In genomic region chr6:9540534-9541126, GRCh38 we compare ENCODE assay signal across 9 cellular contexts.
DNase-seq lines count a peak whose midpoint lies in the region; FAIRE-seq and TF ChIP-seq lines count a peak whose summit lies in the region.
"Had no signal": no experiment of that assay in that cellular context is flagged by ENCODE, and none has a peak within 500 bp of the region (broad histone marks: within the 10 kb centered on the region; RNA-seq: fewer than 3 reads in every experiment).

No MANE protein-coding gene starts in this region.

- intact Hi-C loops in sigmoid colon (cut with DNase I), result no loop called here

- 53 to 69% (median 67%) methylated on average over 2 of the region's 2 CpGs for WGBS in small intestine, 3 donors
- WGBS in sigmoid colon, 2 donors, result 57 to 61% methylated on average over 2 of the region's 2 CpGs

- H3K9me3 ChIP-seq in BE2C (no peaks in the 10 kb centered on the region), fibroblast of lung (ENCODE audit: control insufficient read depth, insufficient read depth, low read depth, low read length) (no peaks in the 10 kb centered on the region), small intestine (ENCODE audit: control insufficient read depth, low read depth) (no peaks in the 10 kb centered on the region), sigmoid colon (no peaks in the 10 kb centered on the region)

- TF ChIP-seq CTCF in BE2C (IDR thresholded peaks at IDR 0.05; ENCODE audit: low read depth, low read length) (peak; percentile 68), HL-60 (IDR thresholded peaks at IDR 0.05; ENCODE audit: insufficient read depth, low read length) (peak; percentile 39), fibroblast of lung (conservative IDR thresholded peaks at IDR 0.05 in 1 of 2, IDR thresholded peaks at IDR 0.05 in 1 of 2; ENCODE audit: low read depth in 1 of 2, low read length in 2 of 2) (peak; percentile 52 to 62), sigmoid colon (IDR thresholded peaks at IDR 0.05) (peak in 1 of 4 experiments; percentile 57)

- H4K20me1 ChIP-seq in fibroblast of lung (ENCODE audit: control insufficient read depth, extremely low read depth, insufficient read depth, low read length), result no peaks in the 10 kb centered on the region

- no peak overlapping the region for H3K9ac ChIP-seq in fibroblast of lung (ENCODE audit: insufficient read depth, low read length)

- H3K27me3 ChIP-seq in BE2C (no peaks in the 10 kb centered on the region), HL-60 (ENCODE audit: insufficient read depth, poor library complexity, severe bottlenecking) (no peaks in the 10 kb centered on the region), fibroblast of lung (ENCODE audit: control insufficient read depth, insufficient read depth, low read length) (no peaks in the 10 kb centered on the region), small intestine (ENCODE audit: control insufficient read depth in 2 of 2, insufficient read depth in 2 of 2, low read length in 2 of 2) (no peaks in the 10 kb centered on the region), sigmoid colon (no peaks in the 10 kb centered on the region)

- FAIRE-seq in GM18507 (lab: Jason Lieb, UNC) (peak; percentile 42), small intestine (lab: Jason Lieb, UNC) (no peak)

- DNase-seq in BE2C, result no peak
- DNase-seq in GM18507 (ENCODE audit: extremely low spot score, insufficient read length, low read depth), result no peak
- DNase-seq in HL-60 (ENCODE audit: low read depth in 1 of 2, low spot score in 1 of 2), result peak; percentile 22 to 23
- peak; percentile 61 for DNase-seq in RPMI7951 (ENCODE audit: low read depth)
- DNase-seq in fibroblast of lung (ENCODE audit: low read depth in 2 of 2), result peak; percentile 49
- DNase-seq in small intestine, result peak; percentile 3
- no peak for DNase-seq in sigmoid colon
- no peak for DNase-seq in activated CD4-positive, alpha-beta T cell treated with anti-CD3 and anti-CD28 coated beads, Interleukin-2, amount 50 U/mL, for 1 hour
- DNase-seq: naive B cell had no signal

- H3K4me3 ChIP-seq in BE2C (ENCODE audit: low read depth, low read length) (no peak overlapping the region), HL-60 (replicated peaks; ENCODE audit: insufficient read depth, low read length) (no peak overlapping the region), fibroblast of lung (replicated peaks in 1 of 4; ENCODE audit: control extremely low read depth in 1 of 4, insufficient read depth in 1 of 4, low read depth in 3 of 4, low read length in 4 of 4) (no peak overlapping the region), small intestine (ENCODE audit: low read depth in 1 of 2, low read length in 2 of 2) (no peak overlapping the region), sigmoid colon (no peak overlapping the region)

- H3K4me1 ChIP-seq in BE2C, result no peaks in the 10 kb centered on the region
- H3K4me1 ChIP-seq in fibroblast of lung (ENCODE audit: control insufficient read depth, extremely low read depth, insufficient read depth, low read length), result no peaks in the 10 kb centered on the region
- H3K4me1 ChIP-seq in small intestine (ENCODE audit: control insufficient read depth in 2 of 2, insufficient read depth in 1 of 2, low read depth in 1 of 2, low read length in 1 of 2), result no peaks in the 10 kb centered on the region
- H3K4me1 ChIP-seq in sigmoid colon, result no peaks in the 10 kb centered on the region

- TF ChIP-seq EP300 in sigmoid colon (IDR thresholded peaks at IDR 0.05), result no peak

- TF ChIP-seq POLR2A in sigmoid colon (IDR thresholded peaks at IDR 0.05), result no peak

- no peak overlapping the region for H2AFZ ChIP-seq in fibroblast of lung (ENCODE audit: low read length)

- no peaks in the 10 kb centered on the region for H3K36me3 ChIP-seq in BE2C
- H3K36me3 ChIP-seq in fibroblast of lung (ENCODE audit: control insufficient read depth, insufficient read depth, low read length), result no peaks in the 10 kb centered on the region
- H3K36me3 ChIP-seq in small intestine (ENCODE audit: control insufficient read depth in 2 of 2, insufficient read depth in 2 of 2, low read length in 2 of 2), result no peaks in the 10 kb centered on the region
- H3K36me3 ChIP-seq in sigmoid colon, result no peaks in the 10 kb centered on the region

- H3K4me2 ChIP-seq in fibroblast of lung (ENCODE audit: extremely low read depth, insufficient read depth, low read length), result no peak overlapping the region

- H3K27ac ChIP-seq in HL-60 (replicated peaks) (no peak overlapping the region), fibroblast of lung (ENCODE audit: insufficient read depth, low read length) (no peak overlapping the region), small intestine (ENCODE audit: low read depth in 1 of 2, low read length in 1 of 2) (no peak overlapping the region), sigmoid colon (no peak overlapping the region)

- no peaks in the 10 kb centered on the region for H3K79me2 ChIP-seq in fibroblast of lung (ENCODE audit: control insufficient read depth, insufficient read depth, low read length)

Comparison
In these comparisons a context has a peak if more than half of its experiments do, and no peak if none do; other contexts are left out.
1. DNase-seq: peak in HL-60 (2 of 2), RPMI7951 (single experiment), fibroblast of lung (2 of 2) and small intestine (single experiment); none in BE2C (single experiment), GM18507 (single experiment), sigmoid colon (single experiment) and activated CD4-positive, alpha-beta T cell treated with anti-CD3 and anti-CD28 coated beads, Interleukin-2, amount 50 U/mL, for 1 hour (single experiment).